30 cellular contexts compared by ENCODE assay signal in the genomic region with DNA sequence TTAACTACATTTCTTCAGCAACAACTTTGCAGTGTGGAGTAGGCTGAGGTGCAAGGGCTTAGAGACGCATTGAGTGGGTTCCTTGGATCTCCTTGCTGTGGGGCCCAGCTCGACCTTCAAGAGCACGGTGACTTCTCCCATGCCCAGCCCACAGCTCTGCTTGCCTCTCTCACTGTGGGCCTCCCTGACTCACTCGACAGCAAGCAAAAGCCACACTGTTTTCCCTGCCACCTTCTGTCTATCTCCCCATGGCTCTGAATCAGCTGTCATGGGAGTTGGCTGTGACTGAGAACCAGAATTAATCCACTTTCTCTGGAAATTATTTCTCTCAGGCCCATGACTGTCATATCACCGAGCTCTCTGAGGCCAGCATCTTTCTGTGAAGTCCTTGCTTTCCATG.
"Had no signal": no experiment of that assay in that cellular context is flagged by ENCODE, and none has a peak within 500 bp of the region (broad histone marks: within the 10 kb centered on the region; RNA-seq: fewer than 3 reads in every experiment).

No MANE protein-coding gene starts in this region.

- H3K27ac Mint-ChIP-seq: activated B cell treated with CpG ODN at 0.5 μM for 24 hours; activated CD8-positive, alpha-beta memory T cell treated with anti-CD3 and anti-CD28 coated beads, Interleukin-2, amount 10 ng/mL, durations not matched to agents 7 days and 5 days; activated CD8-positive, alpha-beta T cell treated with anti-CD3 and anti-CD28 coated beads, Interleukin-2, amount 10 ng/mL, durations not matched to agents 7 days and 5 days; activated naive CD4-positive, alpha-beta T cell treated with anti-CD3 and anti-CD28 coated beads, Interleukin-2, amount 50 U/mL, for 72 hours; activated T-cell treated with anti-CD3 and anti-CD28 coated beads, Interleukin-2, amount 50 U/mL, for 72 hours; stimulated activated naive CD8-positive, alpha-beta T cell treated with anti-CD3 and anti-CD28 coated beads, Interleukin-15, Interleukin-2, amounts not matched to agents 100 ng/mL and 50 ng/mL, for 24 hours; T-helper 17 cell had no signal

- H3K27ac ChIP-seq: ascending aorta, brain microvascular endothelial cell, esophagus muscularis mucosa, foreskin keratinocyte, left lung, lower lobe of right lung, pancreas, psoas muscle, thoracic aorta had no signal

- H3K36me3 Mint-ChIP-seq: activated CD8-positive, alpha-beta memory T cell treated with anti-CD3 and anti-CD28 coated beads, Interleukin-2, amount 10 ng/mL, durations not matched to agents 7 days and 5 days; activated naive CD4-positive, alpha-beta T cell treated with anti-CD3 and anti-CD28 coated beads, Interleukin-2, amount 50 U/mL, for 72 hours had no signal

- H3K9me3 ChIP-seq: adrenal gland, ascending aorta, esophagus muscularis mucosa, heart left ventricle, left lung, lower lobe of right lung, pancreas, psoas muscle, thoracic aorta had no signal

- H3K36me3 ChIP-seq: adrenal gland, ascending aorta, brain microvascular endothelial cell, esophagus muscularis mucosa, heart left ventricle, left lung, lower lobe of right lung, pancreas, thoracic aorta had no signal

- DNase-seq: activated B cell treated with CpG ODN at 0.5 μM for 24 hours; activated CD8-positive, alpha-beta memory T cell treated with anti-CD3 and anti-CD28 coated beads, Interleukin-2, amount 10 ng/mL, durations not matched to agents 7 days and 5 days; activated CD8-positive, alpha-beta T cell treated with anti-CD3 and anti-CD28 coated beads, Interleukin-2, amount 10 ng/mL, durations not matched to agents 7 days and 5 days; activated naive CD4-positive, alpha-beta T cell; activated T-cell treated with anti-CD3 and anti-CD28 coated beads, Interleukin-2, amount 50 U/mL, for 72 hours; brain microvascular endothelial cell; central memory CD4-positive, alpha-beta T cell; dermis blood vessel endothelial cell; effector CD4-positive, alpha-beta T cell; foreskin keratinocyte; kidney glomerular epithelial cell; lower lobe of right lung; mesenchymal stem cell; nucleus accumbens; pancreas; psoas muscle; right cardiac atrium; stimulated activated CD4-positive, alpha-beta T cell treated with anti-CD3 and anti-CD28 coated beads, Interleukin-12 subunit alpha, Interleukin-12 subunit beta, amount 100 ng/mL, for 4 hours; stimulated activated CD4-positive, alpha-beta T cell treated with anti-CD3 and anti-CD28 coated beads, Interleukin-4, amount 100 ng/mL, for 1 hour; T-helper 17 cell; T1000; trophoblast cell had no signal

- H3K27me3 ChIP-seq: adrenal gland, ascending aorta, brain microvascular endothelial cell, esophagus muscularis mucosa, heart left ventricle, left lung, pancreas had no signal

- H3K4me1 ChIP-seq: foreskin keratinocyte had no signal

- H3K9me3 Mint-ChIP-seq: activated B cell treated with CpG ODN at 0.5 μM for 24 hours; activated naive CD4-positive, alpha-beta T cell treated with anti-CD3 and anti-CD28 coated beads, Interleukin-2, amount 50 U/mL, for 72 hours; activated T-cell treated with anti-CD3 and anti-CD28 coated beads, Interleukin-2, amount 50 U/mL, for 72 hours; stimulated activated naive CD8-positive, alpha-beta T cell treated with anti-CD3 and anti-CD28 coated beads, Interleukin-15, Interleukin-2, amounts not matched to agents 100 ng/mL and 50 ng/mL, for 24 hours had no signal

- H3K4me1 Mint-ChIP-seq: activated B cell treated with CpG ODN at 0.5 μM for 24 hours; activated CD8-positive, alpha-beta memory T cell treated with anti-CD3 and anti-CD28 coated beads, Interleukin-2, amount 10 ng/mL, durations not matched to agents 7 days and 5 days; T-helper 17 cell had no signal

- H3K4me3 ChIP-seq: adrenal gland, ascending aorta, esophagus muscularis mucosa, heart left ventricle, left lung, lower lobe of right lung, pancreas, psoas muscle, thoracic aorta had no signal

- ATAC-seq: activated CD8-positive, alpha-beta memory T cell treated with anti-CD3 and anti-CD28 coated beads, Interleukin-2, amount 10 ng/mL, durations not matched to agents 7 days and 5 days; activated CD8-positive, alpha-beta T cell treated with anti-CD3 and anti-CD28 coated beads, Interleukin-2, amount 10 ng/mL, durations not matched to agents 7 days and 5 days; activated naive CD4-positive, alpha-beta T cell treated with anti-CD3 and anti-CD28 coated beads, Interleukin-2, amount 50 U/mL, for 72 hours; activated T-cell treated with anti-CD3 and anti-CD28 coated beads, Interleukin-2, amount 50 U/mL, for 72 hours; foreskin keratinocyte; heart left ventricle; left lung; lower lobe of right lung; pancreas; psoas muscle; right cardiac atrium; T-helper 17 cell had no signal

- H3K4me3 Mint-ChIP-seq: activated B cell treated with CpG ODN at 0.5 μM for 24 hours; activated CD8-positive, alpha-beta memory T cell treated with anti-CD3 and anti-CD28 coated beads, Interleukin-2, amount 10 ng/mL, durations not matched to agents 7 days and 5 days; activated CD8-positive, alpha-beta T cell treated with anti-CD3 and anti-CD28 coated beads, Interleukin-2, amount 10 ng/mL, durations not matched to agents 7 days and 5 days; activated T-cell treated with anti-CD3 and anti-CD28 coated beads, Interleukin-2, amount 50 U/mL, for 72 hours; stimulated activated naive CD8-positive, alpha-beta T cell treated with anti-CD3 and anti-CD28 coated beads, Interleukin-15, Interleukin-2, amounts not matched to agents 100 ng/mL and 50 ng/mL, for 24 hours; T-helper 17 cell had no signal
